9 cellular contexts compared by ENCODE assay signal in the genomic region with DNA sequence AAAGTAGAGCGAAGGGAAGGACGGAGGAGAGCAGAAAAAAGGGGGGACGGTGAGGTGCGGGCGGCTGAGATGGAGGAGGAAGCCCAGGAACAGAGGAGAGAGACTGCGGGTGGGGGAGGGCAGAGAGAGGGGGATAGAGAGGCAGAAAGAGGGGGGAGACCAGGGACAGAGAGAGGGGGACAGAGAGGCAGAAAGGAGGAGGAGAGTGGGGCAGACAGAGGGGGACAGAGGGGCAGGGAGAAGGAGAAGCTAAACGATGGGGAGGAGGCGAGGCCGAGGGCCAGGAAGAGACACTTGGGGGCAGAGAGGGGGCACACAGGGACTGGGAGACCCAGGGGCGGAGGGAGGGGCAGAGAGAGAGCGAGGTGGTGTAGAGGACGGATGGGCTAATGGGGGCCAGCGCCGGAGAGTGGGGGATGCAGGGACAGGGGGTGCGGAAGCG. TPM values are rescaled to one million over a fixed set of nuclear protein-coding genes. Genes with fewer than 3 reads are reported as not detected.
DNase-seq lines count a peak whose midpoint lies in the region; ATAC-seq and TF ChIP-seq lines count a peak whose summit lies in the region.
"Had no signal": no experiment of that assay in that cellular context is flagged by ENCODE, and none has a peak within 500 bp of the region (broad histone marks: within the 10 kb centered on the region; RNA-seq: fewer than 3 reads in every experiment).

No MANE protein-coding gene starts in this region.

- H4K20me1 ChIP-seq in PC-9 (ENCODE audit: insufficient read depth): no peaks in the 10 kb centered on the region

- DNase-seq in AG04449 (ENCODE audit: low read depth, low spot score): no peak
- DNase-seq in PC-9: no peak
- no peak for DNase-seq in mesenteric fat pad (ENCODE audit: low spot score)
- no peak for DNase-seq in DMS114 treated with DMSO at 0.1 percent for 48 hours (lab: John Stamatoyannopoulos, UW; ENCODE audit: unreplicated experiment)
- DNase-seq: activated naive CD4-positive, alpha-beta T cell treated with anti-CD3 and anti-CD28 coated beads, Interleukin-2, amount 50 U/mL, for 16 hours had no signal

- no peaks in the 10 kb centered on the region for H3K79me2 ChIP-seq in PC-9 (ENCODE audit: low read depth)

- no peaks in the 10 kb centered on the region for H3K9me2 ChIP-seq in PC-9 (ENCODE audit: insufficient read depth)

- no peak overlapping the region for H2AFZ ChIP-seq in PC-9

- H3K36me3 ChIP-seq in HUES48 (ENCODE audit: control insufficient read depth, insufficient read depth, low read length): peaks cover 6% of the 10 kb centered on the region; the same call in 1 of the 2 replicates
- no peaks in the 10 kb centered on the region for H3K36me3 ChIP-seq in endocrine pancreas (ENCODE audit: control insufficient read depth, insufficient read depth, low read length)
- H3K36me3 ChIP-seq in PC-9 (ENCODE audit: low read depth): no peaks in the 10 kb centered on the region

- no peak overlapping the region for H3K9ac ChIP-seq in HUES48 (ENCODE audit: low read depth, low read length)
- H3K9ac ChIP-seq in endocrine pancreas (ENCODE audit: control insufficient read depth, insufficient read depth, low read length): peak overlapping the region; percentile 38

- POLR2A ChIA-PET in AG04449 (lab: Yijun Ruan, JAX): no interaction called here
- POLR2A ChIA-PET in PC-9 (lab: Charles Lee; ENCODE audit: unreplicated experiment): no interaction called here

- H3K36me3 Mint-ChIP-seq in nephron (ENCODE audit: low read depth): peaks cover 16% of the 10 kb centered on the region

- H3K27ac Mint-ChIP-seq in nephron: peak overlapping the region in 2 of 3 experiments; percentile 8 to 58

- H3F3A ChIP-seq in PC-9 (ENCODE audit: insufficient read depth, low read depth): peaks cover 10% of the 10 kb centered on the region

- no TSS peak for BruUV-seq in PC-9 (replicated peaks; lab: Mats Ljungman, UMichigan)

- peak overlapping the region; percentile 67 for H3K4me3 ChIP-seq in AG04449 (ENCODE audit: low read depth, low read length)
- peak overlapping the region; percentile 65 for H3K4me3 ChIP-seq in HUES48 (ENCODE audit: low read depth, low read length)
- no peak overlapping the region for H3K4me3 ChIP-seq in endocrine pancreas (ENCODE audit: control insufficient read depth, insufficient read depth, low read length)
- H3K4me3 ChIP-seq in PC-9: no peak overlapping the region

- H3K4me1 Mint-ChIP-seq in nephron: peaks cover 49% of the 10 kb centered on the region

- intact Hi-C loops in PC-9 (cut with micrococcal nuclease; ENCODE audit: unreplicated experiment): no loop called here

- no peak for TF ChIP-seq CTCF in AG04449 (IDR thresholded peaks at IDR 0.05; ENCODE audit: insufficient read depth, low read length, missing control alignments)
- no peak for TF ChIP-seq CTCF in nephron (IDR thresholded peaks at IDR 0.05; ENCODE audit: unreplicated experiment in 3 of 3)
- TF ChIP-seq CTCF in PC-9 (conservative IDR thresholded peaks at IDR 0.05): no peak

- CTCF ChIA-PET in AG04449 (lab: Yijun Ruan, JAX) (interaction anchor here (0.9 to 1.8 kb wide), 4 partner anchors 9 to 122 kb away, joined by 3 to 6 read pairs (median 3); no protein-coding TSS in a partner anchor), PC-9 (lab: Charles Lee) (interaction anchor here (0.7 kb wide), 1 partner anchor 122 kb away, joined by 3 read pairs; no protein-coding TSS in a partner anchor)

- H3K9me3 Mint-ChIP-seq in nephron: no peaks in the 10 kb centered on the region

- H3K4me3 Mint-ChIP-seq in nephron: peak overlapping the region; percentile 84 to 92 (median 85)

- no peak overlapping the region for H3K27ac ChIP-seq in HUES48 (ENCODE audit: low read depth, low read length)
- no peak overlapping the region for H3K27ac ChIP-seq in PC-9

- H3K4me2 ChIP-seq in PC-9: no peak overlapping the region

- H3K27me3 Mint-ChIP-seq in nephron (ENCODE audit: low read depth): peaks cover 72% of the 10 kb centered on the region

- ATAC-seq in HG02623 (IDR thresholded peaks at IDR 0.05; ENCODE audit: unreplicated experiment): no peak

- H3K27me3 ChIP-seq in HUES48 (ENCODE audit: control insufficient read depth, insufficient read depth, low read length): peaks cover 77% of the 10 kb centered on the region
- peaks cover 4% of the 10 kb centered on the region for H3K27me3 ChIP-seq in endocrine pancreas (ENCODE audit: control insufficient read depth, insufficient read depth, low read length)
- peaks cover 90% of the 10 kb centered on the region for H3K27me3 ChIP-seq in PC-9 (ENCODE audit: insufficient read depth, low read depth)

- H3K4me1 ChIP-seq in HUES48 (ENCODE audit: control insufficient read depth, insufficient read depth, low read length) (peaks cover 26% of the 10 kb centered on the region), endocrine pancreas (ENCODE audit: control insufficient read depth, insufficient read depth, low read length) (no peaks in the 10 kb centered on the region), PC-9 (replicated peaks; ENCODE audit: insufficient read depth) (no peaks in the 10 kb centered on the region)

- H3K9me3 ChIP-seq in HUES48 (ENCODE audit: control insufficient read depth, insufficient read depth, low read length) (no peaks in the 10 kb centered on the region), endocrine pancreas (ENCODE audit: control insufficient read depth, low read length) (no peaks in the 10 kb centered on the region), PC-9 (ENCODE audit: insufficient read depth, low read depth) (no peaks in the 10 kb centered on the region)

RNA-seq across cellular contexts. Expression of a gene that starts 0.7 kb away (rescaled TPM):
- 1.9 and 4.9 TPM in 2 replicates for total RNA-seq in PC-9 (2021)
- 15.9 TPM for total RNA-seq in mesenteric fat pad

RNA-seq across cellular contexts. Expression of a gene that starts 53.1 kb away (rescaled TPM):
- total RNA-seq in PC-9 (2021) (not detected in 2 replicates), mesenteric fat pad (not detected)

Comparison
In these comparisons a context has a peak if more than half of its experiments do, and no peak if none do; other contexts are left out.
1. H3K4me3 ChIP-seq: peak in AG04449 (single experiment) and HUES48 (single experiment); none in endocrine pancreas (single experiment) and PC-9 (single experiment).